Comparison of ENCODE assay signal across 8 cellular contexts in genomic region chr12:92784795-92785562, GRCh38.
A peak's percentile ranks its signal among the peaks of the same experiment; 100 is the strongest.
DNase-seq lines count a peak whose midpoint lies in the region; ATAC-seq and TF ChIP-seq lines count a peak whose summit lies in the region.

No MANE protein-coding gene starts in this region.

- peak; percentile 7 for DNase-seq in activated CD4-positive, CD25-positive, alpha-beta regulatory T cell treated with anti-CD3 and anti-CD28 coated beads, Interleukin-2, amount 50 U/mL, for 16 hours (ENCODE audit: low read depth, low spot score)
- DNase-seq in activated CD4-positive, CD25-positive, alpha-beta regulatory T cell treated with anti-CD3 and anti-CD28 coated beads, Interleukin-2, amount 50 U/mL, for 72 hours = no peak
- DNase-seq in NCI-H2227 treated with DMSO at 0.1 percent for 48 hours (lab: John Stamatoyannopoulos, UW) (peak; percentile 80), pons (ENCODE audit: low spot score) (peak; percentile 70)

- WGBS in gastroesophageal sphincter (ENCODE audit: low coverage in 1 of 2), 2 donors = 68 to 86% methylated on average over 1 of the region's 1 CpG

- H3K4me1 ChIP-seq in gastroesophageal sphincter = peaks cover 0 to 17% (median 0%) of the 10 kb centered on the region in 3 donors

- no peak for TF ChIP-seq POLR2A in gastroesophageal sphincter (IDR thresholded peaks at IDR 0.05)

- H3K9me3 ChIP-seq in gastroesophageal sphincter = no peaks in the 10 kb centered on the region

- H3K27ac ChIP-seq in VCaP (no peak overlapping the region), gastroesophageal sphincter (no peak overlapping the region)

- peaks cover 0 to 40% of the 10 kb centered on the region in 2 donors for H3K36me3 ChIP-seq in gastroesophageal sphincter

- H3K4me3 ChIP-seq in gastroesophageal sphincter = no peak overlapping the region

- ATAC-seq in GM19463 (IDR thresholded peaks at IDR 0.05; ENCODE audit: unreplicated experiment) = peak; percentile 94
- ATAC-seq in HG03439 (IDR thresholded peaks at IDR 0.05; ENCODE audit: unreplicated experiment) = peak; percentile 96
- ATAC-seq in gastroesophageal sphincter = peak; percentile 79

- TF ChIP-seq EP300 in gastroesophageal sphincter (IDR thresholded peaks at IDR 0.05) = no peak

- H3K27me3 ChIP-seq in gastroesophageal sphincter = no peaks in the 10 kb centered on the region

- TF ChIP-seq CTCF in VCaP (conservative IDR thresholded peaks at IDR 0.05) (peak; percentile 68), gastroesophageal sphincter (IDR thresholded peaks at IDR 0.05) (peak in 3 of 4 experiments; percentile 55 to 63 (median 59))
